Comparison of ENCODE assay signal across 21 cellular contexts in genomic region chr17:14329900-14330491, GRCh38. TPM values are rescaled to one million over a fixed set of nuclear protein-coding genes. Genes with fewer than 3 reads are reported as not detected.
DNase-seq lines count a peak whose midpoint lies in the region; ATAC-seq, FAIRE-seq and TF ChIP-seq lines count a peak whose summit lies in the region.
"Had no signal": no experiment of that assay in that cellular context is flagged by ENCODE, and none has a peak within 500 bp of the region (broad histone marks: within the 10 kb centered on the region; RNA-seq: fewer than 3 reads in every experiment).

No MANE protein-coding gene starts in this region.

- TF ChIP-seq RAD21 in K562 (CRISPR knock-in tag; conservative IDR thresholded peaks at IDR 0.05 in 1 of 2, IDR thresholded peaks at IDR 0.05 in 1 of 2) = no peak

- H3K9ac ChIP-seq in K562 (ENCODE audit: insufficient read depth in 1 of 2, low read depth in 2 of 2, low read length in 2 of 2) = no peak overlapping the region

- DNase-seq in CD4-positive, CD25-positive, alpha-beta regulatory T cell = peak in 1 of 3 donors; percentile 67
- no peak for DNase-seq in HFFc6
- DNase-seq in K562 (ENCODE audit: extremely low read depth in 1 of 4, low spot score in 3 of 4) = no peak
- no peak for DNase-seq in right lobe of liver
- no peak for DNase-seq in NCI-H1092 (lab: John Stamatoyannopoulos, UW)
- no peak for DNase-seq in prostate gland (ENCODE audit: low spot score)
- no peak for DNase-seq in H7
- no peak for DNase-seq in NOMO-1 (lab: John Stamatoyannopoulos, UW; ENCODE audit: unreplicated experiment in 2 of 2)
- DNase-seq: activated CD8-positive, alpha-beta memory T cell treated with anti-CD3 and anti-CD28 coated beads, Interleukin-2, amount 10 ng/mL, durations not matched to agents 7 days and 5 days; activated naive CD4-positive, alpha-beta T cell; cortex of kidney; GDM1; NCI-H1436 treated with DMSO at 0.1 percent for 48 hours; NCI-H2171; psoas muscle; SIG-M5; stimulated activated CD4-positive, alpha-beta T cell treated with anti-CD3 and anti-CD28 coated beads, Interleukin-4, amount 100 ng/mL, for 24 hours; uterus had no signal

- H3K27ac Mint-ChIP-seq in CD4-positive, CD25-positive, alpha-beta regulatory T cell = peak overlapping the region; percentile 5 to 87 (median 75)
- H3K27ac Mint-ChIP-seq in HFFc6 = peak overlapping the region; percentile 7; the same call in 1 of the 2 replicates
- H3K27ac Mint-ChIP-seq: activated CD8-positive, alpha-beta memory T cell treated with anti-CD3 and anti-CD28 coated beads, Interleukin-2, amount 10 ng/mL, durations not matched to agents 7 days and 5 days had no signal

- TF ChIP-seq CTCF in HFFc6 (IDR thresholded peaks at IDR 0.05) (no peak), K562 (IDR thresholded peaks at IDR 0.05 in 2 of 3, conservative IDR thresholded peaks at IDR 0.05 in 1 of 3; ENCODE audit: insufficient read depth in 2 of 3, low read depth in 1 of 3, low read length in 3 of 3) (no peak), right lobe of liver (IDR thresholded peaks at IDR 0.05) (no peak), prostate gland (IDR thresholded peaks at IDR 0.05) (no peak)

- H3K27ac ChIP-seq in CD4-positive, CD25-positive, alpha-beta regulatory T cell (ENCODE audit: insufficient read depth, low read length, poor library complexity, severe bottlenecking) = no peak overlapping the region
- H3K27ac ChIP-seq in K562 (ENCODE audit: extremely low read depth, low read depth, low read length) = no peak overlapping the region
- H3K27ac ChIP-seq in right lobe of liver = peak overlapping the region in 2 of 3 donors; percentile 58 to 75
- H3K27ac ChIP-seq in prostate gland = no peak overlapping the region
- H3K27ac ChIP-seq: psoas muscle, uterus had no signal

- 64% methylated on average over 5 of the region's 5 CpGs for WGBS in K562 (ENCODE audit: insufficient coverage, low coverage, missing lambda C conversion rate)
- 26% methylated on average over 4 of the region's 5 CpGs for WGBS in right lobe of liver (ENCODE audit: insufficient coverage, low coverage, low lambda C conversion rate, missing lambda C conversion rate)
- 54% methylated on average over 5 of the region's 5 CpGs for WGBS in prostate gland

- no peaks in the 10 kb centered on the region for H4K20me1 ChIP-seq in K562 (replicated peaks; ENCODE audit: control insufficient read depth, insufficient read depth, low read length)

- H3K4me1 ChIP-seq in CD4-positive, CD25-positive, alpha-beta regulatory T cell (ENCODE audit: control insufficient read depth, insufficient read depth, low read length, poor library complexity, severe bottlenecking) = peaks cover 86% of the 10 kb centered on the region
- H3K4me1 ChIP-seq in K562 (replicated peaks in 1 of 2; ENCODE audit: control insufficient read depth in 2 of 2, insufficient read depth in 2 of 2, low read length in 2 of 2) (peaks cover 18 to 36% of the 10 kb centered on the region in 2 experiments; a peak in 4 of 5 replicates), right lobe of liver (peaks cover 0 to 59% (median 23%) of the 10 kb centered on the region in 4 donors), prostate gland (replicated peaks) (no peaks in the 10 kb centered on the region)
- H3K4me1 ChIP-seq: psoas muscle, uterus had no signal

- POLR2A ChIA-PET in K562 (lab: Yijun Ruan, JAX) = interaction anchor here (0.7 to 1.2 kb wide), 2 partner anchors 12 to 77 kb away, joined by 3 read pairs; no protein-coding TSS in a partner anchor

- peak overlapping the region; percentile 58 for H3K4me3 ChIP-seq in CD4-positive, CD25-positive, alpha-beta regulatory T cell (ENCODE audit: low read depth, low read length)
- H3K4me3 ChIP-seq in K562 = no peak overlapping the region
- no peak overlapping the region for H3K4me3 ChIP-seq in right lobe of liver
- no peak overlapping the region for H3K4me3 ChIP-seq in prostate gland
- H3K4me3 ChIP-seq in H7 (ENCODE audit: insufficient read depth, low read depth, low read length) = no peak overlapping the region
- H3K4me3 ChIP-seq: GM12878, psoas muscle, smooth muscle cell, uterus had no signal

- peaks cover 0 to 1% (median 0%) of the 10 kb centered on the region in 7 donors for H3K9me3 Mint-ChIP-seq in CD4-positive, CD25-positive, alpha-beta regulatory T cell
- no peaks in the 10 kb centered on the region for H3K9me3 Mint-ChIP-seq in HFFc6
- H3K9me3 Mint-ChIP-seq: T-helper 1 cell treated with Interleukin-12 subunit alpha and Interleukin-12 subunit beta and Interleukin-4 antibody, amounts not matched to agents 30 μg/mL and 1 μg/mL, for 36 hours had no signal

- peaks cover 41 to 98% (median 76%) of the 10 kb centered on the region in 4 donors for H3K4me1 Mint-ChIP-seq in CD4-positive, CD25-positive, alpha-beta regulatory T cell
- peaks cover 45% of the 10 kb centered on the region for H3K4me1 Mint-ChIP-seq in HFFc6 (ENCODE audit: low read depth)

- H3K9me1 ChIP-seq in K562 (ENCODE audit: control insufficient read depth, insufficient read depth, low read length) = no peaks in the 10 kb centered on the region

- TF ChIP-seq POLR2A in K562 (conservative IDR thresholded peaks at IDR 0.05) (no peak), right lobe of liver (IDR thresholded peaks at IDR 0.05) (no peak), prostate gland (IDR thresholded peaks at IDR 0.05) (no peak)

- no peak for TF ChIP-seq EP300 in K562 (IDR thresholded peaks at IDR 0.05; ENCODE audit: low read length)

- no peak overlapping the region for H3K4me2 ChIP-seq in K562 (ENCODE audit: insufficient read depth, low read length)
- H3K4me2 ChIP-seq: smooth muscle cell had no signal

- peak overlapping the region; percentile 55 to 89 (median 74) for H3K4me3 Mint-ChIP-seq in CD4-positive, CD25-positive, alpha-beta regulatory T cell
- H3K4me3 Mint-ChIP-seq in HFFc6 = no peak overlapping the region
- H3K4me3 Mint-ChIP-seq: activated CD8-positive, alpha-beta memory T cell treated with anti-CD3 and anti-CD28 coated beads, Interleukin-2, amount 10 ng/mL, durations not matched to agents 7 days and 5 days; T-helper 1 cell treated with Interleukin-12 subunit alpha and Interleukin-12 subunit beta and Interleukin-4 antibody, amounts not matched to agents 30 μg/mL and 1 μg/mL, for 36 hours had no signal

- no peaks in the 10 kb centered on the region for H3K27me3 ChIP-seq in CD4-positive, CD25-positive, alpha-beta regulatory T cell (ENCODE audit: control insufficient read depth, insufficient read depth, low read length)
- H3K27me3 ChIP-seq in K562 (ENCODE audit: control insufficient read depth in 2 of 2, insufficient read depth in 2 of 2, low read length in 2 of 2) (no peaks in the 10 kb centered on the region), right lobe of liver (no peaks in the 10 kb centered on the region), prostate gland (replicated peaks; ENCODE audit: insufficient read depth) (no peaks in the 10 kb centered on the region), H7 (ENCODE audit: control insufficient read depth, insufficient read depth, low read length) (peaks cover 4% of the 10 kb centered on the region)
- H3K27me3 ChIP-seq: uterus had no signal

- H3K36me3 ChIP-seq in CD4-positive, CD25-positive, alpha-beta regulatory T cell (ENCODE audit: control insufficient read depth, insufficient read depth, low read length) = peaks cover 22% of the 10 kb centered on the region
- no peaks in the 10 kb centered on the region for H3K36me3 ChIP-seq in K562 (ENCODE audit: control insufficient read depth, insufficient read depth, low read length)
- H3K36me3 ChIP-seq in right lobe of liver = no peaks in the 10 kb centered on the region
- no peaks in the 10 kb centered on the region for H3K36me3 ChIP-seq in prostate gland
- H3K36me3 ChIP-seq in H7 (replicated peaks; ENCODE audit: control insufficient read depth, insufficient read depth, low read length) = no peaks in the 10 kb centered on the region
- H3K36me3 ChIP-seq: uterus had no signal

- peak; percentile 30 to 43 for ATAC-seq in CD4-positive, CD25-positive, alpha-beta regulatory T cell (ENCODE audit: low read depth in 2 of 2)
- ATAC-seq in K562 = no peak
- ATAC-seq in right lobe of liver = no peak
- ATAC-seq: activated CD8-positive, alpha-beta memory T cell treated with anti-CD3 and anti-CD28 coated beads, Interleukin-2, amount 10 ng/mL, durations not matched to agents 7 days and 5 days; GM12878; psoas muscle had no signal

- no peaks in the 10 kb centered on the region for H3K9me3 ChIP-seq in CD4-positive, CD25-positive, alpha-beta regulatory T cell (ENCODE audit: control insufficient read depth in 2 of 2, low read length in 2 of 2)
- no peaks in the 10 kb centered on the region for H3K9me3 ChIP-seq in K562 (replicated peaks; ENCODE audit: control insufficient read depth, insufficient read depth, low read depth, low read length)
- H3K9me3 ChIP-seq in right lobe of liver = no peaks in the 10 kb centered on the region
- H3K9me3 ChIP-seq in prostate gland = no peaks in the 10 kb centered on the region
- H3K9me3 ChIP-seq: psoas muscle, uterus had no signal

- CTCF ChIA-PET in K562 (lab: Yijun Ruan, JAX; ENCODE audit: low intra/inter-chr PET ratio) = no interaction called here

- H2AFZ ChIP-seq in K562 (ENCODE audit: low read depth, low read length) = no peak overlapping the region

- FAIRE-seq in K562 (lab: Jason Lieb, UNC) = no peak
- FAIRE-seq: GM12878 had no signal

- BruUV-seq in K562 (replicated peaks; lab: Mats Ljungman, UMichigan) = no TSS peak

- peaks cover 30% of the 10 kb centered on the region for H3K79me2 ChIP-seq in K562 (ENCODE audit: control insufficient read depth, insufficient read depth, low read length)

- in situ Hi-C loops in K562 (cut with MboI) = no loop called here

- intact Hi-C loops in K562 (cut with micrococcal nuclease) (no loop called here), right lobe of liver (cut with DNase I) (no loop called here), prostate gland (cut with DNase I) (no loop called here)

- H3K27me3 Mint-ChIP-seq in CD4-positive, CD25-positive, alpha-beta regulatory T cell = no peaks in the 10 kb centered on the region
- no peaks in the 10 kb centered on the region for H3K27me3 Mint-ChIP-seq in HFFc6 (ENCODE audit: insufficient read depth)
- H3K27me3 Mint-ChIP-seq: activated CD8-positive, alpha-beta memory T cell treated with anti-CD3 and anti-CD28 coated beads, Interleukin-2, amount 10 ng/mL, durations not matched to agents 7 days and 5 days had no signal

- H3K36me3 Mint-ChIP-seq in CD4-positive, CD25-positive, alpha-beta regulatory T cell = peaks cover 31% of the 10 kb centered on the region
- H3K36me3 Mint-ChIP-seq in HFFc6 (ENCODE audit: low read depth) = peaks cover 6% of the 10 kb centered on the region; the same call in 1 of the 2 replicates

RNA-seq across cellular contexts. Expression of gene HS3ST3B1, which starts 29.1 kb away (rescaled TPM):
- 47.8 TPM for total RNA-seq in CD4-positive, CD25-positive, alpha-beta regulatory T cell
- polyA plus RNA-seq in CD4-positive, CD25-positive, alpha-beta regulatory T cell = 10 to 100 TPM; 22.7 to 36.9 (median 25.0) TPM
- 10 to 100 TPM; 18.3 to 24.6 (median 22.3) TPM for total RNA-seq in HFFc6 (2021; fragmentation: NEBNext Ultra II Directional; extraction: Animal tissue kit (Norgen Biotek cat#: 25700))
- total RNA-seq in K562 (2011; cell fraction: chromatin; rRNA removed; ENCODE audit: low replicate concordance) = 4.9 and 5.2 TPM in 2 replicates
- 9.3 and 11.5 TPM in 2 replicates for total RNA-seq in K562 (2011; cell fraction: nucleolus; rRNA removed)
- total RNA-seq in K562 (2011; cell fraction: nucleoplasm; rRNA removed) = 8.4 and 12.7 TPM in 2 replicates
- total RNA-seq in K562 (2014; rRNA removed) (8.0 and 10.5 TPM in 2 replicates), K562 (2014; rRNA removed; fragmentation: Illumina TruSeq; extraction: Trizol) (3.3 and 3.4 TPM in 2 replicates), K562 (2015; rRNA removed; fragmentation: Illumina TruSeq; extraction: Trizol) (5.5 and 5.7 TPM in 2 replicates), K562 (2021) (12.9 and 13.0 TPM in 2 replicates), right lobe of liver (10 to 100 TPM; 22.5 to 36.6 (median 28.2) TPM), prostate gland (1 to 10 TPM; 2.8 to 4.1 TPM)
- polyA plus RNA-seq in K562 (2011; rRNA removed) (1.9 and 2.7 TPM in 2 replicates), K562 (2014; fragmentation: Illumina TruSeq; extraction: Trizol) (2.5 and 2.6 TPM in 2 replicates), K562 (2014; fragmentation: Nextera tagmentation; extraction: Ambion mirVana) (1 to 10 TPM; 2.6 to 5.3 TPM), K562 (2014; rRNA removed) (3.7 and 3.9 TPM in 2 replicates)
- 2.2 and 3.6 TPM in 2 replicates for polyA plus RNA-seq in K562 (2011; cell fraction: cytosol; rRNA removed)
- polyA plus RNA-seq in K562 (2011; cell fraction: nucleus; rRNA removed) = 2.8 and 3.8 TPM in 2 replicates
- polyA plus RNA-seq in K562 (2012) = 5.4 and 5.9 TPM in 2 replicates
- 4.1 and 5.5 TPM in 2 replicates for polyA minus RNA-seq in K562 (2011; rRNA and poly(A)+ RNA removed)
- 3.9 and 6.8 TPM in 2 replicates for polyA minus RNA-seq in K562 (2011; cell fraction: cytosol; rRNA and poly(A)+ RNA removed)
- 5.5 and 7.1 TPM in 2 replicates for polyA minus RNA-seq in K562 (2011; cell fraction: nucleus; rRNA and poly(A)+ RNA removed)
- total RNA-seq in H7 (2014; rRNA removed; shearing (Covaris generic)) = 3.8 and 4.9 TPM in 2 replicates

Comparison
In these comparisons a context has a peak if more than half of its experiments do, and no peak if none do; other contexts are left out.
1. ATAC-seq: peak in CD4-positive, CD25-positive, alpha-beta regulatory T cell (2 of 2); none in K562 (single experiment) and right lobe of liver (0 of 4).
2. H3K27ac ChIP-seq: peak in right lobe of liver (2 of 3); none in CD4-positive, CD25-positive, alpha-beta regulatory T cell (single experiment), K562 (single experiment) and prostate gland (0 of 2).